In the genomic region with DNA sequence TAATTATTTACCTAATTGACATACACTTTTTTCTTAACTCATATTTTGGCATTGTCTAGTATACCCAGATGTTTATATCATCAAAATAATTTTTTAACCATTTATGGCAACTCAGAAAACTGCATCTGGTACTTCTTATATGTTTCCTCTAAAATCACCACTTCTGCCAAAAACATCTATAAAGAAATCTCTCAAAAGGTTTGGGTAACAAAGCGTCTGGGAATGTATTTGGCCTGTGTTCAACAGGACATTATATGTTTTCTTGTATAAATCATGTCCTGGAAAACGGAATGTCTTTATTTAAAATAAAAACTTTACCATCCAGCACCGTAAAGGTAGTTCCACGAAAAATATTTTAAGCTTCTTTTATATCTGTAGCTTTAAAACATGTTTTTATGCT, we compare ENCODE assay signal across 28 cellular contexts.
"Had no signal": no experiment of that assay in that cellular context is flagged by ENCODE, and none has a peak within 500 bp of the region (broad histone marks: within the 10 kb centered on the region; RNA-seq: fewer than 3 reads in every experiment).

No MANE protein-coding gene starts in this region.

- H3K9me3 ChIP-seq: body of pancreas, neutrophil, ovary, right lobe of liver, testis, transverse colon had no signal

- H3K9me3 Mint-ChIP-seq: activated naive CD4-positive, alpha-beta T cell treated with anti-CD3 and anti-CD28 coated beads, Interleukin-2, amount 50 U/mL, for 24 hours; activated naive CD8-positive, alpha-beta T cell treated with anti-CD3 and anti-CD28 coated beads, Interleukin-2, amount 50 U/mL, for 24 hours; activated T-helper 2 cell treated with anti-CD3 and anti-CD28 coated beads, Interferon-gamma antibody, Interleukin-2, Interleukin-4, amounts not matched to agents 10 μg/mL and 5 μg/mL and 100 μg/mL, durations not matched to agents 14 hours and 24 hours and 36 hours; nephron progenitor cell; WTC11 had no signal

- DNase-seq: activated CD8-positive, alpha-beta memory T cell treated with anti-CD3 and anti-CD28 coated beads, Interleukin-2, amount 10 ng/mL, durations not matched to agents 7 days and 5 days; activated CD8-positive, alpha-beta T cell treated with anti-CD3 and anti-CD28 coated beads, Interleukin-2, amount 10 ng/mL, durations not matched to agents 7 days and 5 days; activated naive CD8-positive, alpha-beta T cell treated with anti-CD3 and anti-CD28 coated beads, Interleukin-2, amount 50 U/mL, for 24 hours; activated T-cell treated with anti-CD3 and anti-CD28 coated beads, Interleukin-2, amount 50 U/mL, for 48 hours; body of pancreas; cortex of kidney; foreskin melanocyte; glutamatergic neuron; kidney; left colon; mammary epithelial cell; nephron progenitor cell; ovary; right lobe of liver; stimulated activated CD4-positive, alpha-beta T cell treated with anti-CD3 and anti-CD28 coated beads, Interleukin-12 subunit alpha, Interleukin-12 subunit beta, amount 100 ng/mL, for 4 hours; stimulated activated CD4-positive, alpha-beta T cell treated with anti-CD3 and anti-CD28 coated beads, Interleukin-4, amount 100 ng/mL, for 1 hour; stimulated activated naive CD8-positive, alpha-beta T cell treated with anti-CD3 and anti-CD28 coated beads, Interleukin-15, Interleukin-2, amounts not matched to agents 100 U/mL and 50 U/mL, for 24 hours; T-helper 2 cell; testis; transverse colon had no signal

- H3K36me3 ChIP-seq: ovary had no signal

- H3K4me1 Mint-ChIP-seq: nephron progenitor cell, WTC11 had no signal

- ATAC-seq: activated CD8-positive, alpha-beta memory T cell treated with anti-CD3 and anti-CD28 coated beads, Interleukin-2, amount 10 ng/mL, durations not matched to agents 7 days and 5 days; activated CD8-positive, alpha-beta T cell treated with anti-CD3 and anti-CD28 coated beads, Interleukin-2, amount 10 ng/mL, durations not matched to agents 7 days and 5 days; activated naive CD8-positive, alpha-beta T cell treated with anti-CD3 and anti-CD28 coated beads, Interleukin-2, amount 50 U/mL, for 24 hours; body of pancreas; esophagus mucosa; left colon; right lobe of liver; stimulated activated naive CD8-positive, alpha-beta T cell treated with anti-CD3 and anti-CD28 coated beads, Interleukin-15, Interleukin-2, amounts not matched to agents 100 U/mL and 50 U/mL, for 24 hours; WTC11 had no signal

- H3K4me3 Mint-ChIP-seq: activated CD8-positive, alpha-beta memory T cell treated with anti-CD3 and anti-CD28 coated beads, Interleukin-2, amount 10 ng/mL, durations not matched to agents 7 days and 5 days; activated CD8-positive, alpha-beta T cell treated with anti-CD3 and anti-CD28 coated beads, Interleukin-2, amount 10 ng/mL, durations not matched to agents 7 days and 5 days; activated naive CD4-positive, alpha-beta T cell treated with anti-CD3 and anti-CD28 coated beads, Interleukin-2, amount 50 U/mL, for 24 hours; activated naive CD8-positive, alpha-beta T cell treated with anti-CD3 and anti-CD28 coated beads, Interleukin-2, amount 50 U/mL, for 24 hours; nephron progenitor cell; WTC11 had no signal

- H3K27ac Mint-ChIP-seq: activated CD8-positive, alpha-beta memory T cell treated with anti-CD3 and anti-CD28 coated beads, Interleukin-2, amount 10 ng/mL, durations not matched to agents 7 days and 5 days; activated CD8-positive, alpha-beta T cell treated with anti-CD3 and anti-CD28 coated beads, Interleukin-2, amount 10 ng/mL, durations not matched to agents 7 days and 5 days; activated naive CD8-positive, alpha-beta T cell treated with anti-CD3 and anti-CD28 coated beads, Interleukin-2, amount 50 U/mL, for 24 hours; activated T-helper 2 cell treated with anti-CD3 and anti-CD28 coated beads, Interferon-gamma antibody, Interleukin-2, Interleukin-4, amounts not matched to agents 10 μg/mL and 5 μg/mL and 100 μg/mL, durations not matched to agents 14 hours and 24 hours and 36 hours; nephron progenitor cell; progenitor cell of endocrine pancreas; WTC11 had no signal

- H3K4me1 ChIP-seq: testis had no signal

- H3K4me3 ChIP-seq: body of pancreas, cardiac muscle cell, ovary, right lobe of liver, skin epidermis, testis, transverse colon had no signal

- H3K27me3 ChIP-seq: body of pancreas, cardiac muscle cell, neutrophil, ovary, right lobe of liver, testis, transverse colon had no signal

- H3K27ac ChIP-seq: body of pancreas, cardiac muscle cell, neutrophil, ovary, right lobe of liver, testis, transverse colon had no signal

- H3K27me3 Mint-ChIP-seq: activated CD8-positive, alpha-beta memory T cell treated with anti-CD3 and anti-CD28 coated beads, Interleukin-2, amount 10 ng/mL, durations not matched to agents 7 days and 5 days; activated naive CD4-positive, alpha-beta T cell treated with anti-CD3 and anti-CD28 coated beads, Interleukin-2, amount 50 U/mL, for 24 hours; activated naive CD8-positive, alpha-beta T cell treated with anti-CD3 and anti-CD28 coated beads, Interleukin-2, amount 50 U/mL, for 24 hours; progenitor cell of endocrine pancreas had no signal
